8 cellular contexts compared by ENCODE assay signal in the genomic region with DNA sequence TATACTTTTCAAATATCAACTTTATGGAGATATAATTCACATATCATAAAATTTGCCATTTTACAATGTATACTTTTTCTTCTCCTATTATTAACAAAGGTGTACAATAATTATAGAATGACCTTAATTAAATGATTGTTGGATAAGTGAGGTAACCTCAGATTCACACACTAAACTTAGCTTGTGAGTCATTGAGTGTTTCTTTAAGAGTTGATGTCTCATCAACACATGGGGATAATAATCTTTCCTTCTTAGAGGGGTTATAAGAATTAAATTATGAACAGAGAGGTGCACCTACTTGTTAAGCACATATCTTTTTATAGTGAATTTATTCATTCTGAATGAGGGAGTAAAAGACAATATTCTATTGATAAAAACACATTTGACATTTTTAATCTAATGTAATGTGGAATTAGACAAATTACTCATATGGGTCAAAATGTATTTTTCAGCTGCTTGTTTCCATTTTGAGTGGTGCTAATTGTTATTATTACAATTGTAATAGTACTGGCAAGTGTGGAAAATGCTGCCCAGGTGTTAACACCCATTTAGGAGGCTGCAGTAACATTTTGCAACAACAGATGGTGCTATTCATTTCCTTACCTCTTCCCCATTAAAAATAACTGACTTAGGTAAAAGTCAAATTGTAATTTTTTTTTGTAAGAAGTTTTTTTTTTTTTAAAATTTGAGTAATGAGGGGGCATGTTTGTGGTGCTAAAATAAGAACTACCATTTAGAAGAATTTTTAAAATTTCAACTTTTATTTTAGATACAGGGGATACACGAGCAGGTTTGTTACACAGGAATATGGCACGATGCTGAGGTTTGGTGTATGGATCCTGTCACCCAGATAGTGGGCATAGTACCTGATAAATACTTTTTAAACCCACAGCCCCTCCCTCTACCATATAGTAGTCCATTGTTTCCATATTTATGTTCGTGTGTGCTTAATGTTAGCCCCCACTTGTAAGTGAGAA. TPM values are rescaled to one million over a fixed set of nuclear protein-coding genes. Genes with fewer than 3 reads are reported as not detected.
DNase-seq lines count a peak whose midpoint lies in the region; ATAC-seq, FAIRE-seq and TF ChIP-seq lines count a peak whose summit lies in the region.

No MANE protein-coding gene starts in this region.

- H3K27ac ChIP-seq in heart right ventricle: no peak overlapping the region
- H3K27ac ChIP-seq in adrenal gland: no peak overlapping the region
- H3K27ac ChIP-seq in HepG2 (ENCODE audit: extremely low read length, insufficient read depth, low read length): no peak overlapping the region

- H4K20me1 ChIP-seq in HepG2 (ENCODE audit: insufficient read depth, low read length): no peaks in the 10 kb centered on the region

- BruUV-seq in HepG2 (replicated peaks; lab: Mats Ljungman, UMichigan): no TSS peak

- H3K4me3 ChIP-seq in heart right ventricle: no peak overlapping the region
- H3K4me3 ChIP-seq in adrenal gland: no peak overlapping the region
- no peak overlapping the region for H3K4me3 ChIP-seq in HepG2 (replicated peaks in 1 of 3; ENCODE audit: insufficient read depth in 1 of 3, low read depth in 2 of 3, low read length in 3 of 3)

- intact Hi-C loops in heart right ventricle (cut with DNase I): loop anchor here in 7 of 10 donors (5.0 to 10.0 kb wide), 4 partner anchors 113 to 426 kb away; no protein-coding TSS in a partner anchor
- intact Hi-C loops in Right ventricle myocardium superior (cut with DNase I): loop anchor here (10.0 kb wide), 1 partner anchor 426 kb away; no protein-coding TSS in a partner anchor
- intact Hi-C loops in adrenal gland (cut with DNase I): no loop called here
- intact Hi-C loops in HepG2 (cut with micrococcal nuclease; ENCODE audit: unreplicated experiment): loop anchor here (1.0 kb wide), 3 partner anchors 88 to 424 kb away; no protein-coding TSS in a partner anchor
- intact Hi-C loops in sciatic nerve (cut with DNase I): no loop called here

- ATAC-seq in heart right ventricle (no peak), Right ventricle myocardium superior (ENCODE audit: poor library complexity) (no peak), HepG2 (no peak), HG02885 (IDR thresholded peaks at IDR 0.05; ENCODE audit: poor library complexity, unreplicated experiment) (no peak), HG03521 (IDR thresholded peaks at IDR 0.05; ENCODE audit: unreplicated experiment) (no peak), sciatic nerve (no peak)

- H3K36me3 ChIP-seq in heart right ventricle (no peaks in the 10 kb centered on the region), adrenal gland (replicated peaks in 1 of 2) (no peaks in the 10 kb centered on the region), HepG2 (replicated peaks in 1 of 2; ENCODE audit: control insufficient read depth in 1 of 2, insufficient read depth in 2 of 2, low read length in 2 of 2) (no peaks in the 10 kb centered on the region)

- H3K27me3 ChIP-seq in heart right ventricle: no peaks in the 10 kb centered on the region
- H3K27me3 ChIP-seq in adrenal gland: no peaks in the 10 kb centered on the region
- no peaks in the 10 kb centered on the region for H3K27me3 ChIP-seq in HepG2 (ENCODE audit: control insufficient read depth in 1 of 2, insufficient read depth in 2 of 2, low read length in 2 of 2)

- in situ Hi-C loops in HepG2 (cut with HindIII; ENCODE audit: extremely low pct_ligation_motif_present, low pct_unique_long_range_greater_than_20kb): loop anchor here (10.0 kb wide), 1 partner anchor 116 kb away; no protein-coding TSS in a partner anchor

- TF ChIP-seq RAD21 in HepG2 (CRISPR knock-in tag; IDR thresholded peaks at IDR 0.05): no peak

- DNase-seq in heart right ventricle: no peak
- DNase-seq in Right ventricle myocardium superior: no peak
- peak; percentile 3 for DNase-seq in HS-27A (ENCODE audit: low read depth)
- peak in 1 of 7 donors; percentile 3 for DNase-seq in adrenal gland
- peak; percentile 11 for DNase-seq in HepG2 (ENCODE audit: low spot score)
- DNase-seq in sciatic nerve (ENCODE audit: low spot score): no peak

- H3K4me1 ChIP-seq in heart right ventricle: no peaks in the 10 kb centered on the region
- no peaks in the 10 kb centered on the region for H3K4me1 ChIP-seq in adrenal gland (replicated peaks in 1 of 2)
- no peaks in the 10 kb centered on the region for H3K4me1 ChIP-seq in HepG2 (ENCODE audit: insufficient read depth, low read length)

- TF ChIP-seq CTCF in heart right ventricle (IDR thresholded peaks at IDR 0.05) (peak; percentile 28 to 72 (median 61)), adrenal gland (IDR thresholded peaks at IDR 0.05) (peak; percentile 43 to 62 (median 46)), HepG2 (CRISPR knock-in tag; IDR thresholded peaks at IDR 0.05) (peak; percentile 46)

- TF ChIP-seq EP300 in HepG2 (IDR thresholded peaks at IDR 0.05; ENCODE audit: low read depth in 2 of 2, low read length in 2 of 2) (no peak), HepG2 (CRISPR knock-in tag; IDR thresholded peaks at IDR 0.05; ENCODE audit: borderline replicate concordance) (no peak)

- H2AFZ ChIP-seq in HepG2 (ENCODE audit: low read length): no peak overlapping the region

- FAIRE-seq in HepG2 (lab: Jason Lieb, UNC): no peak

- H3K9me3 ChIP-seq in heart right ventricle (no peaks in the 10 kb centered on the region), adrenal gland (replicated peaks in 1 of 3) (no peaks in the 10 kb centered on the region), HepG2 (ENCODE audit: low read length) (no peaks in the 10 kb centered on the region)

- POLR2A ChIA-PET in HepG2 (lab: Yijun Ruan, JAX): no interaction called here

- H3K9ac ChIP-seq in HepG2 (ENCODE audit: insufficient read depth, low read depth, low read length): no peak overlapping the region

- 84 to 94% methylated on average over 3 of the region's 3 CpGs for WGBS in heart right ventricle, 2 donors
- 78 to 87% (median 82%) methylated on average over 3 of the region's 3 CpGs for WGBS in adrenal gland, 4 donors
- WGBS in HepG2 (ENCODE audit: low lambda C conversion rate): 23% methylated on average over 3 of the region's 3 CpGs

- TF ChIP-seq POLR2A in adrenal gland (IDR thresholded peaks at IDR 0.05) (no peak), HepG2 (IDR thresholded peaks at IDR 0.05; ENCODE audit: insufficient read depth in 1 of 2, low read depth in 2 of 2, low read length in 2 of 2) (no peak)

- no peaks in the 10 kb centered on the region for H3K79me2 ChIP-seq in HepG2 (ENCODE audit: insufficient read depth, low read length)

- CTCF ChIA-PET in HepG2 (lab: Yijun Ruan, JAX; ENCODE audit: low intra/inter-chr PET ratio, low total read pairs): interaction anchor here (1.1 to 2.0 kb wide), 3 partner anchors 88 to 424 kb away, joined by 4 to 15 read pairs (median 7); no protein-coding TSS in a partner anchor

- no peak overlapping the region for H3K4me2 ChIP-seq in HepG2 (ENCODE audit: low read depth, low read length)

TF ChIP-seq in HepG2, 621 proteins besides CTCF, POLR2A, EP300 and RAD21:
- TF ChIP-seq SMC3 (IDR thresholded peaks at IDR 0.05; ENCODE audit: low read length): peak; percentile 62
- TF ChIP-seq NPAS2 (CRISPR knock-in tag; IDR thresholded peaks at IDR 0.05; ENCODE audit: borderline replicate concordance): no peak
- TF ChIP-seq STAG1 (CRISPR knock-in tag; IDR thresholded peaks at IDR 0.05): peak; percentile 37; the same call in 1 of the 2 replicates
- TF ChIP-seq SKI (IDR thresholded peaks at IDR 0.05; ENCODE audit: partially characterized antibody): no peak
- TF ChIP-seq, protein P1, sequence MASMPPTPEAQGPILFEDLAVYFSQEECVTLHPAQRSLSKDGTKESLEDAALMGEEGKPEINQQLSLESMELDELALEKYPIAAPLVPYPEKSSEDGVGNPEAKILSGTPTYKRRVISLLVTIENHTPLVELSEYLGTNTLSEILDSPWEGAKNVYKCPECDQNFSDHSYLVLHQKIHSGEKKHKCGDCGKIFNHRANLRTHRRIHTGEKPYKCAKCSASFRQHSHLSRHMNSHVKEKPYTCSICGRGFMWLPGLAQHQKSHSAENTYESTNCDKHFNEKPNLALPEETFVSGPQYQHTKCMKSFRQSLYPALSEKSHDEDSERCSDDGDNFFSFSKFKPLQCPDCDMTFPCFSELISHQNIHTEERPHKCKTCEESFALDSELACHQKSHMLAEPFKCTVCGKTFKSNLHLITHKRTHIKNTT (CRISPR knock-in tag; IDR thresholded peaks at IDR 0.05): no peak
- TF ChIP-seq PRPF4 (IDR thresholded peaks at IDR 0.05; ENCODE audit: low read depth, low read length, poor library complexity, severe bottlenecking): no peak
TF ChIP-seq in HepG2: peak in this region for 2.

RNA-seq across cellular contexts. Expression of a gene that starts 32.1 kb away (rescaled TPM):
- total RNA-seq in heart right ventricle (not detected), Right ventricle myocardium superior (not detected), adrenal gland (not detected), HepG2 (2016; rRNA removed; fragmentation: Illumina TruSeq; extraction: Trizol) (not detected in 2 replicates), sciatic nerve (not detected)
- polyA plus RNA-seq in heart right ventricle (not detected), adrenal gland (not detected), HepG2 (2011; rRNA removed) (not detected in 2 replicates)
- total RNA-seq in HepG2 (2016; cell fraction: cytosol; rRNA removed; fragmentation: Illumina TruSeq; extraction: Trizol; ENCODE audit: low read depth): not detected in 2 replicates
- not detected in 2 replicates for total RNA-seq in HepG2 (2016; cell fraction: insoluble cytoplasmic fraction; rRNA removed; fragmentation: Illumina TruSeq; extraction: Trizol)
- not detected in 2 replicates for total RNA-seq in HepG2 (2016; cell fraction: membrane; rRNA removed; fragmentation: Illumina TruSeq; extraction: Trizol)
- not detected in 2 replicates for total RNA-seq in HepG2 (2016; cell fraction: nucleus; rRNA removed; fragmentation: Illumina TruSeq; extraction: Trizol)
- polyA plus RNA-seq in HepG2 (2011; cell fraction: cytosol; rRNA removed): not detected in 2 replicates
- polyA plus RNA-seq in HepG2 (2011; cell fraction: nucleus; rRNA removed): not detected in 2 replicates
- not detected in 2 replicates for polyA plus RNA-seq in HepG2 (2012)
- polyA plus RNA-seq in HepG2 (2016; cell fraction: cytosol; fragmentation: Illumina TruSeq; extraction: Trizol; ENCODE audit: low read depth): not detected in 2 replicates
- not detected in 2 replicates for polyA plus RNA-seq in HepG2 (2016; cell fraction: insoluble cytoplasmic fraction; fragmentation: Illumina TruSeq; extraction: Trizol; ENCODE audit: low read depth)
- not detected in 2 replicates for polyA plus RNA-seq in HepG2 (2016; cell fraction: membrane; fragmentation: Illumina TruSeq; extraction: Trizol; ENCODE audit: low read depth)
- polyA plus RNA-seq in HepG2 (2016; cell fraction: nucleus; fragmentation: Illumina TruSeq; extraction: Trizol; ENCODE audit: insufficient read depth, low read depth): not detected in 2 replicates
- polyA minus RNA-seq in HepG2 (2011; rRNA and poly(A)+ RNA removed; ENCODE audit: low replicate concordance): not detected in 2 replicates
- not detected in 2 replicates for polyA minus RNA-seq in HepG2 (2011; cell fraction: cytosol; rRNA and poly(A)+ RNA removed)
- polyA minus RNA-seq in HepG2 (2011; cell fraction: nucleus; rRNA and poly(A)+ RNA removed): not detected in 2 replicates

Comparison
In these comparisons a context has a peak if more than half of its experiments do, and no peak if none do; other contexts are left out.
1. DNase-seq: peak in HS-27A (single experiment) and HepG2 (single experiment); none in heart right ventricle (0 of 2), Right ventricle myocardium superior (single experiment) and sciatic nerve (single experiment).
2. intact Hi-C loops: an anchor here in heart right ventricle (5.0 to 10.0 kb wide), Right ventricle myocardium superior (10.0 kb wide) and HepG2 (1.0 kb wide); none called in adrenal gland and sciatic nerve.
3. Peak in every context shown above with its lines, with median percentiles within 50 percentile points of each other: CTCF ChIP-seq.